13 cellular contexts compared by ENCODE assay signal in genomic region chr2:145760781-145761649, GRCh38.
A peak's percentile ranks its signal among the peaks of the same experiment; 100 is the strongest.
DNase-seq lines count a peak whose midpoint lies in the region; ATAC-seq, FAIRE-seq and TF ChIP-seq lines count a peak whose summit lies in the region.
"Had no signal": no experiment of that assay in that cellular context is flagged by ENCODE, and none has a peak within 500 bp of the region (broad histone marks: within the 10 kb centered on the region; RNA-seq: fewer than 3 reads in every experiment).

No MANE protein-coding gene starts in this region.

- CTCF ChIA-PET in H1 (lab: Charles Lee; ENCODE audit: partially characterized antibody): interaction anchor here (0.7 to 1.6 kb wide), 2 partner anchors 8 to 11 kb away, joined by 3 to 9 read pairs; no protein-coding TSS in a partner anchor

- no peak for TF ChIP-seq EP300 in H1 (IDR thresholded peaks at IDR 0.05; ENCODE audit: borderline replicate concordance in 1 of 2, low read depth in 2 of 2, low read length in 2 of 2)

- H4K8ac ChIP-seq in H1 (ENCODE audit: extremely low read depth, insufficient read depth, low read length) (no peak overlapping the region), mesendoderm (ENCODE audit: low read depth, low read length) (no peak overlapping the region)

- H4K91ac ChIP-seq in H1 (replicated peaks; ENCODE audit: insufficient read length, low read length): no peak overlapping the region

- no peaks in the 10 kb centered on the region; the same call in 1 of the 2 replicates for H3K23me2 ChIP-seq in H1 (ENCODE audit: low read depth, low read length)

- H3K36me3 ChIP-seq in H1 (ENCODE audit: control insufficient read depth in 2 of 4, insufficient read depth in 4 of 4, low read length in 3 of 4) (no peaks in the 10 kb centered on the region), mesendoderm (ENCODE audit: control insufficient read depth, insufficient read depth, low read length) (no peaks in the 10 kb centered on the region)

- H2BK12ac ChIP-seq in H1 (ENCODE audit: low read depth, low read length): no peak overlapping the region; the same call in 1 of the 2 replicates

- H2BK20ac ChIP-seq in H1 (ENCODE audit: low read length): no peak overlapping the region

- H3K9ac ChIP-seq in H1 (replicated peaks in 1 of 4; ENCODE audit: extremely low read depth in 1 of 4, low read depth in 3 of 4, low read length in 3 of 4): no peak overlapping the region
- no peak overlapping the region for H3K9ac ChIP-seq in mesendoderm (ENCODE audit: low read length)

- H2BK15ac ChIP-seq in H1 (ENCODE audit: low read length) (no peak overlapping the region), mesendoderm (replicated peaks; ENCODE audit: low read depth) (no peak overlapping the region)

- TF ChIP-seq RAD21 in H1 (IDR thresholded peaks at IDR 0.05 in 1 of 2, conservative IDR thresholded peaks at IDR 0.05 in 1 of 2; ENCODE audit: low read depth in 2 of 2, low read length in 2 of 2): no peak

- no peaks in the 10 kb centered on the region for H4K20me1 ChIP-seq in H1 (replicated peaks in 1 of 2; ENCODE audit: control insufficient read depth in 1 of 2, insufficient read depth in 2 of 2, low read length in 2 of 2)

- H3K27ac ChIP-seq in H1 (ENCODE audit: low read depth, low read length): no peak overlapping the region
- H3K27ac ChIP-seq in mesendoderm (ENCODE audit: low read depth, low read length): no peak overlapping the region
- H3K27ac ChIP-seq: C4-2B had no signal

- H3K56ac ChIP-seq in H1 (replicated peaks; ENCODE audit: insufficient read length, low read depth, low read length) (no peak overlapping the region), mesendoderm (ENCODE audit: low read length) (no peak overlapping the region)

- H2BK120ac ChIP-seq in H1 (replicated peaks; ENCODE audit: low read depth, low read length): no peak overlapping the region
- H2BK120ac ChIP-seq in mesendoderm (ENCODE audit: low read depth, low read length): no peak overlapping the region

- H3K14ac ChIP-seq in H1 (ENCODE audit: insufficient read length): no peak overlapping the region

- H4K5ac ChIP-seq in H1 (ENCODE audit: insufficient read length, low read depth, low read length): no peak overlapping the region
- H4K5ac ChIP-seq in mesendoderm (ENCODE audit: low read length): no peak overlapping the region

- no peaks in the 10 kb centered on the region for H3K27me3 ChIP-seq in H1 (replicated peaks in 1 of 4; ENCODE audit: control insufficient read depth in 3 of 4, extremely low read depth in 1 of 4, insufficient read depth in 3 of 4, low read length in 3 of 4)
- no peaks in the 10 kb centered on the region for H3K27me3 ChIP-seq in mesendoderm (ENCODE audit: insufficient read depth, low read length, poor library complexity)

- H3K4me2 ChIP-seq in H1 (ENCODE audit: insufficient read depth in 1 of 2, low read depth in 2 of 2, low read length in 2 of 2) (no peak overlapping the region), mesendoderm (ENCODE audit: low read length) (no peak overlapping the region)

- TF ChIP-seq CTCF in H1 (IDR thresholded peaks at IDR 0.05; ENCODE audit: control extremely low read depth in 1 of 3, insufficient read depth in 1 of 3, low read depth in 1 of 3, low read length in 3 of 3): no peak

- FAIRE-seq in H1 (lab: Jason Lieb, UNC): no peak

- H2BK5ac ChIP-seq in H1 (ENCODE audit: low read depth, low read length) (no peak overlapping the region), mesendoderm (ENCODE audit: low read length) (no peak overlapping the region)

- H3K23ac ChIP-seq in H1 (ENCODE audit: insufficient read length) (no peak overlapping the region), mesendoderm (ENCODE audit: low read length) (no peak overlapping the region)

- H3K18ac ChIP-seq in H1 (ENCODE audit: extremely low read depth, low read length) (no peak overlapping the region), mesendoderm (ENCODE audit: low read length) (no peak overlapping the region)

- peak; percentile 34 for DNase-seq in AG08396 (ENCODE audit: low spot score)
- DNase-seq in LHCN-M2 (ENCODE audit: low read depth): peak; percentile 65
- no peak for DNase-seq in H1 (ENCODE audit: low read depth in 1 of 2, low spot score in 2 of 2)
- peak; percentile 83 for DNase-seq in mesendoderm
- no peak for DNase-seq in MV-4-11 (lab: John Stamatoyannopoulos, UW)
- DNase-seq: activated CD4-positive, CD25-positive, alpha-beta regulatory T cell; activated naive CD4-positive, alpha-beta T cell treated with anti-CD3 and anti-CD28 coated beads for 36 hours; NCI-H1092; stimulated activated naive B cell treated with anti-CD40 and anti-IgM and Interleukin-4, amounts not matched to agents 10 μg/mL and 1 μg/mL and 100 μg/mL, for 72 hours had no signal

- H2AK5ac ChIP-seq in H1 (ENCODE audit: low read depth, low read length) (no peak overlapping the region), mesendoderm (ENCODE audit: low read length) (no peak overlapping the region)

- POLR2A ChIA-PET in H1 (lab: Charles Lee; ENCODE audit: partially characterized antibody): no interaction called here

- H3K79me1 ChIP-seq in H1 (ENCODE audit: low read depth, low read length) (no peaks in the 10 kb centered on the region), mesendoderm (ENCODE audit: low read length) (no peaks in the 10 kb centered on the region)

- ATAC-seq in GM21381 (IDR thresholded peaks at IDR 0.05; ENCODE audit: unreplicated experiment) (no peak), GM18867 (IDR thresholded peaks at IDR 0.05; ENCODE audit: unreplicated experiment) (no peak), HG03280 (IDR thresholded peaks at IDR 0.05; ENCODE audit: unreplicated experiment) (no peak)
- ATAC-seq: stimulated activated naive B cell treated with anti-CD40 and anti-IgM and Interleukin-4, amounts not matched to agents 10 μg/mL and 1 μg/mL and 100 μg/mL, for 72 hours had no signal

- H3K79me2 ChIP-seq in H1 (ENCODE audit: control insufficient read depth in 1 of 2, insufficient read depth in 2 of 2, low read length in 2 of 2): no peaks in the 10 kb centered on the region
- H3K79me2 ChIP-seq in mesendoderm (ENCODE audit: control insufficient read depth, insufficient read depth, low read length): no peaks in the 10 kb centered on the region

- no peaks in the 10 kb centered on the region for H3K9me3 ChIP-seq in H1 (ENCODE audit: insufficient read depth in 2 of 2, low read depth in 1 of 2, low read length in 1 of 2)

- H3K4me3 ChIP-seq in H1 (ENCODE audit: extremely low read depth in 1 of 4, insufficient read depth in 2 of 4, low read depth in 3 of 4, low read length in 4 of 4): no peak overlapping the region
- no peak overlapping the region for H3K4me3 ChIP-seq in mesendoderm (ENCODE audit: low read length)

- WGBS in H1 (ENCODE audit: extremely low coverage in 1 of 2, insufficient coverage in 1 of 2, insufficient read length in 1 of 2, insufficient replicate concordance in 2 of 2, low coverage in 1 of 2, low lambda C conversion rate in 2 of 2, missing lambda C conversion rate in 1 of 2), 2 experiments: 72% methylated on average over 4 of the region's 4 CpGs; no CpG with 5 or more reads in 1 of the 2 experiments
- no CpG with 5 or more reads among the region's 4 CpGs for WGBS in mesendoderm (ENCODE audit: extremely low coverage, insufficient coverage, low lambda C conversion rate)

- TF ChIP-seq POLR2A in H1 (IDR thresholded peaks at IDR 0.05; ENCODE audit: control extremely low read depth in 1 of 2, low read depth in 2 of 2, low read length in 2 of 2): no peak

- no peak overlapping the region for H3K4ac ChIP-seq in H1 (replicated peaks; ENCODE audit: insufficient read length, low read depth, low read length)
- no peak overlapping the region for H3K4ac ChIP-seq in mesendoderm (ENCODE audit: low read depth, low read length)

- H2AFZ ChIP-seq in H1 (ENCODE audit: low read length): 0 out of 2 replicates have a peak overlapping the region, but pooled peaks have one; percentile 28

- H3K4me1 ChIP-seq in H1 (replicated peaks in 1 of 4; ENCODE audit: control insufficient read depth in 3 of 4, insufficient read depth in 4 of 4, low read length in 3 of 4): peaks cover 0 to 4% (median 2%) of the 10 kb centered on the region in 4 experiments; a peak in 2 of 7 replicates
- H3K4me1 ChIP-seq in mesendoderm (ENCODE audit: control insufficient read depth, low read depth, low read length): peaks cover 3% of the 10 kb centered on the region

TF ChIP-seq in H1, 55 proteins besides CTCF, POLR2A, EP300 and RAD21 (continues in another document):
- TF ChIP-seq CBX8 (IDR thresholded peaks at IDR 0.05; ENCODE audit: borderline replicate concordance, low read depth, low read length) (no peak), KDM1A (IDR thresholded peaks at IDR 0.05; ENCODE audit: borderline replicate concordance, low read length) (no peak), GABPA (IDR thresholded peaks at IDR 0.05; ENCODE audit: borderline replicate concordance, insufficient read depth, low read length) (no peak), SIN3A (conservative IDR thresholded peaks at IDR 0.05 in 1 of 2, IDR thresholded peaks at IDR 0.05 in 1 of 2; ENCODE audit: low read depth in 1 of 2, low read length in 2 of 2) (no peak), ASH2L (IDR thresholded peaks at IDR 0.05; ENCODE audit: low read length) (no peak), CREB1 (IDR thresholded peaks at IDR 0.05) (no peak), SIX5 (IDR thresholded peaks at IDR 0.05; ENCODE audit: low read depth, low read length) (no peak), NANOG (IDR thresholded peaks at IDR 0.05; ENCODE audit: insufficient read depth, low read depth, low read length, poor library complexity, severe bottlenecking) (no peak), TCF12 (IDR thresholded peaks at IDR 0.05; ENCODE audit: low read depth, low read length) (no peak), HDAC2 (IDR thresholded peaks at IDR 0.05; ENCODE audit: borderline replicate concordance in 1 of 2, low read depth in 2 of 2, low read length in 2 of 2) (no peak), YY1 (IDR thresholded peaks at IDR 0.05; ENCODE audit: low read depth, low read length) (no peak), BACH1 (IDR thresholded peaks at IDR 0.05; ENCODE audit: low read length) (no peak), EGR1 (IDR thresholded peaks at IDR 0.05; ENCODE audit: borderline replicate concordance, low read depth, low read length) (no peak), BCL11A (IDR thresholded peaks at IDR 0.05; ENCODE audit: low read depth in 2 of 2, low read length in 2 of 2) (no peak), KDM4A (IDR thresholded peaks at IDR 0.05; ENCODE audit: low read depth, low read length, severe bottlenecking) (no peak), JUND (IDR thresholded peaks at IDR 0.05; ENCODE audit: low read length) (no peak), JUN (IDR thresholded peaks at IDR 0.05; ENCODE audit: low read depth, low read length) (no peak), USF2 (IDR thresholded peaks at IDR 0.05; ENCODE audit: low read length) (no peak)

Comparison
In these comparisons a context has a peak if more than half of its experiments do, and no peak if none do; other contexts are left out.
1. DNase-seq: peak in AG08396 (single experiment), LHCN-M2 (single experiment) and mesendoderm (single experiment); none in H1 (0 of 2) and MV-4-11 (single experiment).